ENCODE assay signal across 24 cellular contexts in the genomic region with DNA sequence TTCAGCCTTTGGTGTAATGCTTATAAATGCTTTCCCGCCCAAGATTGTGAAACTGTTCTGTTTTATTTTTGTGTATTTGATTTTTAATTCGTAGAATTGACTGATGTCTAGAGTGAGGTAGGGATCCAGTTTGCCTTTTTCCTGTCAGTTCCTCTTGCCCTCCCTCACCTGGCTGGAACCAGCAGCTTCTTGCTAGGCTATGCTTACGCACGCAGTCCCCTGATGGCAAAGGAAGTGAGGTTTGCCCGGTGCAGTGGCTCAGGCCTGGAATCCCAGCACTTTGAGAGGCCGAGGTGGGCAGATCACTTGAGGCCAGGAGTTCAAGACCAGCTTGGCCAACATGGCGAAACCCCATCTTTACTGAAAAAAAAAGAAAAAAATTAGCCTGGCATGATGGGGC.
"Had no signal": no experiment of that assay in that cellular context is flagged by ENCODE, and none has a peak within 500 bp of the region (broad histone marks: within the 10 kb centered on the region; RNA-seq: fewer than 3 reads in every experiment).

No MANE protein-coding gene starts in this region.

- ATAC-seq: activated CD8-positive, alpha-beta T cell treated with anti-CD3 and anti-CD28 coated beads for 36 hours; K562; PC-3; Right ventricle myocardium inferior had no signal

- H3K9me3 ChIP-seq: ascending aorta, Peyer's patch had no signal

- DNase-seq: activated CD4-positive, alpha-beta T cell treated with anti-CD3 and anti-CD28 coated beads, Interleukin-2, amount 10 ng/mL, durations not matched to agents 24 days and 14 days; activated CD4-positive, alpha-beta T cell treated with anti-CD3 and anti-CD28 coated beads, Interleukin-2, amount 50 U/mL, for 4 hours; activated CD8-positive, alpha-beta T cell treated with anti-CD3 and anti-CD28 coated beads for 36 hours; activated naive CD8-positive, alpha-beta T cell treated with anti-CD3 and anti-CD28 coated beads, Interleukin-2, amount 10 ng/mL, durations not matched to agents 7 days and 5 days; activated T-cell treated with anti-CD3 and anti-CD28 coated beads, Interleukin-2, amount 50 U/mL, for 24 hours; NCI-H1105; NCI-H1436; NCI-H1694 treated with DMSO at 0.1 percent for 48 hours; NCI-H2029; NCI-H345; NCI-H524 treated with DMSO at 0.1 percent for 48 hours; NK-92 treated with Interleukin-12 subunit alpha and Interleukin-12 subunit beta, amount 100 ng/mL, for 24 hours; PC-3; Peyer's patch; RPMI8226; SIG-M5; T1000; WERI-Rb-1 had no signal

- H3K27ac Mint-ChIP-seq: activated CD4-positive, alpha-beta T cell treated with anti-CD3 and anti-CD28 coated beads, Interleukin-2, amount 10 ng/mL, durations not matched to agents 24 days and 14 days; activated CD8-positive, alpha-beta T cell treated with anti-CD3 and anti-CD28 coated beads for 36 hours; activated naive CD4-positive, alpha-beta T cell treated with anti-CD3 and anti-CD28 coated beads, Interleukin-2, amount 50 U/mL, for 24 hours; activated naive CD8-positive, alpha-beta T cell treated with anti-CD3 and anti-CD28 coated beads, Interleukin-2, amount 10 ng/mL, durations not matched to agents 7 days and 5 days; activated T-cell treated with anti-CD3 and anti-CD28 coated beads, Interleukin-2, amount 50 U/mL, for 24 hours; activated T-helper 2 cell treated with anti-CD3 and anti-CD28 coated beads, Interferon-gamma antibody, Interleukin-2, Interleukin-4, amounts not matched to agents 10 μg/mL and 5 μg/mL and 100 μg/mL, durations not matched to agents 14 hours and 24 hours and 36 hours had no signal

- FAIRE-seq: K562 had no signal

- H3K27me3 Mint-ChIP-seq: activated CD8-positive, alpha-beta T cell treated with anti-CD3 and anti-CD28 coated beads for 36 hours; activated naive CD4-positive, alpha-beta T cell treated with anti-CD3 and anti-CD28 coated beads, Interleukin-2, amount 50 U/mL, for 24 hours; activated T-cell treated with anti-CD3 and anti-CD28 coated beads, Interleukin-2, amount 50 U/mL, for 24 hours had no signal

- H3K4me3 ChIP-seq: ascending aorta, cardiac muscle cell, K562, Peyer's patch had no signal

- H3K4me3 Mint-ChIP-seq: activated CD4-positive, alpha-beta T cell treated with anti-CD3 and anti-CD28 coated beads, Interleukin-2, amount 10 ng/mL, durations not matched to agents 24 days and 14 days; activated CD8-positive, alpha-beta T cell treated with anti-CD3 and anti-CD28 coated beads for 36 hours; activated naive CD4-positive, alpha-beta T cell treated with anti-CD3 and anti-CD28 coated beads, Interleukin-2, amount 50 U/mL, for 24 hours; activated naive CD8-positive, alpha-beta T cell treated with anti-CD3 and anti-CD28 coated beads, Interleukin-2, amount 10 ng/mL, durations not matched to agents 7 days and 5 days; activated T-cell treated with anti-CD3 and anti-CD28 coated beads, Interleukin-2, amount 50 U/mL, for 24 hours had no signal

- H3K36me3 Mint-ChIP-seq: activated naive CD4-positive, alpha-beta T cell treated with anti-CD3 and anti-CD28 coated beads, Interleukin-2, amount 50 U/mL, for 24 hours; activated naive CD8-positive, alpha-beta T cell treated with anti-CD3 and anti-CD28 coated beads, Interleukin-2, amount 10 ng/mL, durations not matched to agents 7 days and 5 days had no signal

- H3K9me3 Mint-ChIP-seq: activated CD4-positive, alpha-beta T cell treated with anti-CD3 and anti-CD28 coated beads, Interleukin-2, amount 10 ng/mL, durations not matched to agents 24 days and 14 days; activated CD8-positive, alpha-beta T cell treated with anti-CD3 and anti-CD28 coated beads for 36 hours; activated naive CD4-positive, alpha-beta T cell treated with anti-CD3 and anti-CD28 coated beads, Interleukin-2, amount 50 U/mL, for 24 hours; activated naive CD8-positive, alpha-beta T cell treated with anti-CD3 and anti-CD28 coated beads, Interleukin-2, amount 10 ng/mL, durations not matched to agents 7 days and 5 days; activated T-cell treated with anti-CD3 and anti-CD28 coated beads, Interleukin-2, amount 50 U/mL, for 24 hours; activated T-helper 2 cell treated with anti-CD3 and anti-CD28 coated beads, Interferon-gamma antibody, Interleukin-2, Interleukin-4, amounts not matched to agents 10 μg/mL and 5 μg/mL and 100 μg/mL, durations not matched to agents 14 hours and 24 hours and 36 hours had no signal

- H3K4me1 ChIP-seq: ascending aorta, Peyer's patch had no signal

- H3K4me1 Mint-ChIP-seq: activated naive CD4-positive, alpha-beta T cell treated with anti-CD3 and anti-CD28 coated beads, Interleukin-2, amount 50 U/mL, for 24 hours; activated naive CD8-positive, alpha-beta T cell treated with anti-CD3 and anti-CD28 coated beads, Interleukin-2, amount 10 ng/mL, durations not matched to agents 7 days and 5 days had no signal

- H3K27ac ChIP-seq: ascending aorta, cardiac muscle cell, Peyer's patch, WERI-Rb-1 had no signal

- H3K27me3 ChIP-seq: ascending aorta, cardiac muscle cell, Peyer's patch had no signal

- H3K36me3 ChIP-seq: ascending aorta, cardiac muscle cell, Peyer's patch, WERI-Rb-1 had no signal
